ENCODE assay signal across 1 cellular context in the genomic region with DNA sequence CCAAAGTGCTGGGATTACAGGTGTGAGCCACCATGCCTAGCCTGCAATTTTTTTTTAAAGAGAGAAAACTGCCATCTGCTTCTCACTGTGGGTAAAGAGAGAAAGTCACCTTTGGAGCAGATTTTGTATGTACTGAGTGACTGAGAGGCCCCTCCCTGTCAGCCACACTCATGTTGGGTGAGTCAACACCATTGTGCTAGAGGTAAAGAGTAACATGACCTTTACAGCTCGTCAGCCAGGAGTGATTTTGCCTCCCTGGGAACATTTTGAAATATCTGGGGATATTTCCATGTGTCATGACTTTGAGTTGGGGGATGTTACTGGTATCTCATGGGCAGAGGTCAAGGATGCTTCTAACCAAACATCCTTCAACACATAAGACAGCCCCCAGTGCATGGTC.
TF ChIP-seq lines count a peak whose summit lies in the region.

No MANE protein-coding gene starts in this region.

TF ChIP-seq in A549, 52 proteins besides CTCF, POLR2A, EP300 and RAD21 (continued from another document):
- TF ChIP-seq, protein P1, sequence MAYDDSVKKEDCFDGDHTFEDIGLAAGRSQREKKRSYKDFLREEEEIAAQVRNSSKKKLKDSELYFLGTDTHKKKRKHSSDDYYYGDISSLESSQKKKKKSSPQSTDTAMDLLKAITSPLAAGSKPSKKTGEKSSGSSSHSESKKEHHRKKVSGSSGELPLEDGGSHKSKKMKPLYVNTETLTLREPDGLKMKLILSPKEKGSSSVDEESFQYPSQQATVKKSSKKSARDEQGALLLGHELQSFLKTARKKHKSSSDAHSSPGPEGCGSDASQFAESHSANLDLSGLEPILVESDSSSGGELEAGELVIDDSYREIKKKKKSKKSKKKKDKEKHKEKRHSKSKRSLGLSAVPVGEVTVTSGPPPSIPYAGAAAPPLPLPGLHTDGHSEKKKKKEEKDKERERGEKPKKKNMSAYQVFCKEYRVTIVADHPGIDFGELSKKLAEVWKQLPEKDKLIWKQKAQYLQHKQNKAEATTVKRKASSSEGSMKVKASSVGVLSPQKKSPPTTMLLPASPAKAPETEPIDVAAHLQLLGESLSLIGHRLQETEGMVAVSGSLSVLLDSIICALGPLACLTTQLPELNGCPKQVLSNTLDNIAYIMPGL (CRISPR knock-in tag; IDR thresholded peaks at IDR 0.05; ENCODE audit: borderline replicate concordance) = no peak
- TF ChIP-seq CEBPB (IDR thresholded peaks at IDR 0.05) = peak; percentile 16 to 45; a peak in 1 of 4 replicates
